ENCODE assay signal across 17 cellular contexts in the genomic region with DNA sequence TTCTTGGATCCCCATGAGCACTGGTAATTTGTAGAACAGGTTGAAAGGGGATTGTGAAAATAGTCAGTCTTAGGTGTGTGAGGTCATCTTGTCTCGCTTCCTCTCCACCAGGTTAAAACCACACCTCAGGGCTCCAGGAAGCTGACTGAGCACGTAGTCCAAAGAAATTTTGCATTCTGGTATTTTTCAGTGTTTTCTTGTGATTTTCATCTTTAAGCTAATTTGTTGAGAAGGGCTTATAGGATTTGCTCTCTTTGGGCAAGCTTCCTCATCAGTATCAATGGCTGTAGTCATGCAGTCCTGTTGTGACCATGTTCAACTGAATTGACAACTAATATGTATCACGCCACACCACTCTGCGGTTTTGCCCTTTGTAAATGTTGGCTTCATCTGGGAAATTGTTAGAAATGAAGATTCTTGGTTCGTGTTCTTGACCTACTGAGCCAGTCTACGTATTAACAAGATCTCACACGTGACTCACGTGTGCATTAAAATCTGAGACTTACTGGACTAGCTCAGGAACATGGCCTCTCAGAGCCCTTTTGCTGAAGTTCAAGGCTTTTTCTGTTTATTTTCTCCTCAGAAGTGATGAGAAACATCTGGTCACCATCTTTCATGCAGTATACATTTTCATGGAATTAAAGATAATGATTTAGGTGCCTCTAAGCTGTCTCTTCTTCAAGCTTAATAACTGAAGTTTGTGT. TPM values are rescaled to one million over a fixed set of nuclear protein-coding genes. Genes with fewer than 3 reads are reported as not detected.
DNase-seq lines count a peak whose midpoint lies in the region; ATAC-seq, FAIRE-seq and TF ChIP-seq lines count a peak whose summit lies in the region.
"Had no signal": no experiment of that assay in that cellular context is flagged by ENCODE, and none has a peak within 500 bp of the region (broad histone marks: within the 10 kb centered on the region; RNA-seq: fewer than 3 reads in every experiment).

No MANE protein-coding gene starts in this region.

- intact Hi-C loops in HepG2 (cut with micrococcal nuclease; ENCODE audit: unreplicated experiment) (no loop called here), right lobe of liver (cut with DNase I) (no loop called here), ovary (cut with DNase I) (no loop called here)

- TF ChIP-seq EP300 in HepG2 (IDR thresholded peaks at IDR 0.05; ENCODE audit: low read depth in 2 of 2, low read length in 2 of 2) (no peak), HepG2 (CRISPR knock-in tag; IDR thresholded peaks at IDR 0.05; ENCODE audit: borderline replicate concordance) (no peak), ovary (IDR thresholded peaks at IDR 0.05) (no peak)

- no peak for TF ChIP-seq RAD21 in HepG2 (CRISPR knock-in tag; IDR thresholded peaks at IDR 0.05)

- peaks cover 20% of the 10 kb centered on the region for H3F3A ChIP-seq in MM.1S (ENCODE audit: insufficient read depth, low read length)

- TF ChIP-seq POLR2A in HepG2 (IDR thresholded peaks at IDR 0.05; ENCODE audit: insufficient read depth in 1 of 2, low read depth in 2 of 2, low read length in 2 of 2) (no peak), right lobe of liver (IDR thresholded peaks at IDR 0.05) (no peak), ovary (IDR thresholded peaks at IDR 0.05) (no peak)

- no peak overlapping the region for H3K4me3 Mint-ChIP-seq in activated CD4-positive, alpha-beta memory T cell treated with anti-CD3 and anti-CD28 coated beads, Interleukin-2, amount 10 ng/mL, durations not matched to agents 7 days and 5 days
- H3K4me3 Mint-ChIP-seq: activated B cell treated with CpG ODN at 0.5 μM for 24 hours; activated T-helper 17 cell treated with anti-CD3 and anti-CD28 coated beads, Interleukin-2, amount 50 U/mL, for 72 hours; brain had no signal

- in situ Hi-C loops in HepG2 (cut with HindIII; ENCODE audit: extremely low pct_ligation_motif_present, low pct_unique_long_range_greater_than_20kb): no loop called here

- no TSS peak for BruUV-seq in HepG2 (replicated peaks; lab: Mats Ljungman, UMichigan)

- no peaks in the 10 kb centered on the region for H3K27me3 ChIP-seq in HepG2 (ENCODE audit: control insufficient read depth in 1 of 2, insufficient read depth in 2 of 2, low read length in 2 of 2)
- H3K27me3 ChIP-seq in right lobe of liver: no peaks in the 10 kb centered on the region
- no peaks in the 10 kb centered on the region for H3K27me3 ChIP-seq in MM.1S (replicated peaks; ENCODE audit: insufficient read depth, low read length)
- H3K27me3 ChIP-seq in ovary: no peaks in the 10 kb centered on the region
- H3K27me3 ChIP-seq: SJSA1 had no signal

- peak; percentile 36; the same call in 2 of the 3 replicates for ATAC-seq in HepG2
- ATAC-seq in right lobe of liver: no peak
- ATAC-seq in HG02870 (IDR thresholded peaks at IDR 0.05; ENCODE audit: unreplicated experiment): peak; percentile 79
- ATAC-seq: activated T-helper 17 cell treated with anti-CD3 and anti-CD28 coated beads, Interleukin-2, amount 50 U/mL, for 72 hours had no signal

- WGBS in HepG2 (ENCODE audit: low lambda C conversion rate): 94% methylated on average over 8 of the region's 8 CpGs
- WGBS in right lobe of liver (ENCODE audit: insufficient coverage, low coverage, low lambda C conversion rate, missing lambda C conversion rate): 75% methylated on average over 7 of the region's 8 CpGs
- 49 to 56% (median 52%) methylated on average over 8 of the region's 8 CpGs for WGBS in ovary, 3 donors

- H3K4me2 ChIP-seq in HepG2 (ENCODE audit: low read depth, low read length) (no peak overlapping the region), MM.1S (ENCODE audit: low read depth, low read length) (peak overlapping the region; percentile 64)

- H3K27me3 Mint-ChIP-seq in activated CD4-positive, alpha-beta memory T cell treated with anti-CD3 and anti-CD28 coated beads, Interleukin-2, amount 10 ng/mL, durations not matched to agents 7 days and 5 days: peaks cover 9% of the 10 kb centered on the region
- H3K27me3 Mint-ChIP-seq: activated B cell treated with CpG ODN at 0.5 μM for 24 hours, brain had no signal

- CTCF ChIA-PET in HepG2 (lab: Yijun Ruan, JAX; ENCODE audit: low intra/inter-chr PET ratio, low total read pairs): no interaction called here
- CTCF ChIA-PET in activated CD4-positive, alpha-beta memory T cell treated with anti-CD3 and anti-CD28 coated beads, Interleukin-2, amount 10 ng/mL, durations not matched to agents 7 days and 5 days (lab: Charles Lee): no interaction called here

- H3K4me1 ChIP-seq in HepG2 (ENCODE audit: insufficient read depth, low read length) (peaks cover 69% of the 10 kb centered on the region), right lobe of liver (no peaks in the 10 kb centered on the region), MM.1S (ENCODE audit: low read length) (peaks cover 29% of the 10 kb centered on the region), ovary (ENCODE audit: insufficient read depth) (peaks cover 17% of the 10 kb centered on the region)

- FAIRE-seq in HepG2 (lab: Jason Lieb, UNC): no peak
- FAIRE-seq: islet of Langerhans had no signal

- H3K9me2 ChIP-seq in MM.1S (replicated peaks; ENCODE audit: insufficient read depth, low read length): no peaks in the 10 kb centered on the region

- H3K9ac ChIP-seq in HepG2 (ENCODE audit: insufficient read depth, low read depth, low read length) (no peak overlapping the region), MM.1S (ENCODE audit: low read length) (peak overlapping the region; percentile 47)

- no peak overlapping the region for H3K27ac ChIP-seq in HepG2 (ENCODE audit: extremely low read length, insufficient read depth, low read length)
- no peak overlapping the region for H3K27ac ChIP-seq in right lobe of liver
- H3K27ac ChIP-seq in MM.1S (ENCODE audit: low read length): peak overlapping the region; percentile 89
- peak overlapping the region in 1 of 2 donors; percentile 22 for H3K27ac ChIP-seq in ovary
- H3K27ac ChIP-seq: 22Rv1, epithelial cell of prostate, SJSA1 had no signal

- H3K4me3 ChIP-seq in HepG2 (replicated peaks in 1 of 3; ENCODE audit: insufficient read depth in 1 of 3, low read depth in 2 of 3, low read length in 3 of 3) (no peak overlapping the region), right lobe of liver (no peak overlapping the region), MM.1S (ENCODE audit: low read length) (peak overlapping the region; percentile 42), ovary (no peak overlapping the region)
- H3K4me3 ChIP-seq: SJSA1 had no signal

- no peak for TF ChIP-seq CTCF in HepG2 (CRISPR knock-in tag; IDR thresholded peaks at IDR 0.05)
- no peak for TF ChIP-seq CTCF in right lobe of liver (IDR thresholded peaks at IDR 0.05)
- no peak for TF ChIP-seq CTCF in MM.1S (IDR thresholded peaks at IDR 0.05; ENCODE audit: low read length)
- TF ChIP-seq CTCF in ovary (IDR thresholded peaks at IDR 0.05): no peak

- H4K20me1 ChIP-seq in HepG2 (ENCODE audit: insufficient read depth, low read length) (peaks cover 43% of the 10 kb centered on the region; the same call in 1 of the 2 replicates), MM.1S (ENCODE audit: insufficient read depth, low read length) (no peaks in the 10 kb centered on the region)

- no peaks in the 10 kb centered on the region for H3K36me3 Mint-ChIP-seq in activated CD4-positive, alpha-beta memory T cell treated with anti-CD3 and anti-CD28 coated beads, Interleukin-2, amount 10 ng/mL, durations not matched to agents 7 days and 5 days (ENCODE audit: low read depth)

- H3K9me3 ChIP-seq in HepG2 (ENCODE audit: low read length) (no peaks in the 10 kb centered on the region), right lobe of liver (no peaks in the 10 kb centered on the region), MM.1S (replicated peaks; ENCODE audit: insufficient read depth, low read length) (no peaks in the 10 kb centered on the region), ovary (no peaks in the 10 kb centered on the region)
- H3K9me3 ChIP-seq: SJSA1 had no signal

- POLR2A ChIA-PET in HepG2 (lab: Yijun Ruan, JAX): no interaction called here
- POLR2A ChIA-PET in activated CD4-positive, alpha-beta memory T cell treated with anti-CD3 and anti-CD28 coated beads, Interleukin-2, amount 10 ng/mL, durations not matched to agents 7 days and 5 days (lab: Charles Lee): no interaction called here

- no peaks in the 10 kb centered on the region for H3K9me3 Mint-ChIP-seq in activated CD4-positive, alpha-beta memory T cell treated with anti-CD3 and anti-CD28 coated beads, Interleukin-2, amount 10 ng/mL, durations not matched to agents 7 days and 5 days
- H3K9me3 Mint-ChIP-seq: activated B cell treated with CpG ODN at 0.5 μM for 24 hours; activated T-helper 17 cell treated with anti-CD3 and anti-CD28 coated beads, Interleukin-2, amount 50 U/mL, for 72 hours had no signal

- H2AFZ ChIP-seq in HepG2 (ENCODE audit: low read length) (no peak overlapping the region), MM.1S (ENCODE audit: low read length) (peak overlapping the region; percentile 65)

- H3K36me3 ChIP-seq in HepG2 (replicated peaks in 1 of 2; ENCODE audit: control insufficient read depth in 1 of 2, insufficient read depth in 2 of 2, low read length in 2 of 2): no peaks in the 10 kb centered on the region; a peak in 1 of 5 replicates
- no peaks in the 10 kb centered on the region for H3K36me3 ChIP-seq in right lobe of liver
- H3K36me3 ChIP-seq in MM.1S (replicated peaks; ENCODE audit: insufficient read depth, low read length): no peaks in the 10 kb centered on the region
- no peaks in the 10 kb centered on the region for H3K36me3 ChIP-seq in ovary
- H3K36me3 ChIP-seq: SJSA1 had no signal

- H3K4me1 Mint-ChIP-seq in activated CD4-positive, alpha-beta memory T cell treated with anti-CD3 and anti-CD28 coated beads, Interleukin-2, amount 10 ng/mL, durations not matched to agents 7 days and 5 days: peaks cover 1% of the 10 kb centered on the region
- H3K4me1 Mint-ChIP-seq: activated B cell treated with CpG ODN at 0.5 μM for 24 hours; activated T-helper 17 cell treated with anti-CD3 and anti-CD28 coated beads, Interleukin-2, amount 50 U/mL, for 72 hours had no signal

- no peak for DNase-seq in HepG2 (ENCODE audit: low spot score)
- DNase-seq in right lobe of liver: no peak
- peak; percentile 86 for DNase-seq in MM.1S
- no peak for DNase-seq in NCI-H2196 treated with DMSO at 0.1 percent for 48 hours (lab: John Stamatoyannopoulos, UW; ENCODE audit: unreplicated experiment)
- no peak for DNase-seq in activated CD4-positive, alpha-beta memory T cell treated with anti-CD3 and anti-CD28 coated beads, Interleukin-2, amount 10 ng/mL, durations not matched to agents 7 days and 5 days
- no peak for DNase-seq in ovary
- no peak for DNase-seq in NCI-H1092 treated with DMSO at 0.1 percent for 48 hours (lab: John Stamatoyannopoulos, UW)
- DNase-seq: activated B cell treated with CpG ODN at 0.5 μM for 24 hours, Calu3, NCI-H226 had no signal

- peaks cover 97% of the 10 kb centered on the region for H3K79me2 ChIP-seq in HepG2 (ENCODE audit: insufficient read depth, low read length)
- H3K79me2 ChIP-seq in MM.1S (ENCODE audit: low read length): peaks cover 8% of the 10 kb centered on the region; the same call in 1 of the 2 replicates

- H3K27ac Mint-ChIP-seq in activated CD4-positive, alpha-beta memory T cell treated with anti-CD3 and anti-CD28 coated beads, Interleukin-2, amount 10 ng/mL, durations not matched to agents 7 days and 5 days: no peak overlapping the region
- H3K27ac Mint-ChIP-seq: activated B cell treated with CpG ODN at 0.5 μM for 24 hours; activated T-helper 17 cell treated with anti-CD3 and anti-CD28 coated beads, Interleukin-2, amount 50 U/mL, for 72 hours; brain had no signal

RNA-seq across cellular contexts. Expression of gene FMNL2, which starts 32.7 kb away (rescaled TPM):
- 63.2 and 66.5 TPM in 2 replicates for total RNA-seq in HepG2 (2016; rRNA removed; fragmentation: Illumina TruSeq; extraction: Trizol)
- total RNA-seq in HepG2 (2016; cell fraction: cytosol; rRNA removed; fragmentation: Illumina TruSeq; extraction: Trizol; ENCODE audit: low read depth): 6.8 and 8.5 TPM in 2 replicates
- 60.0 and 65.7 TPM in 2 replicates for total RNA-seq in HepG2 (2016; cell fraction: insoluble cytoplasmic fraction; rRNA removed; fragmentation: Illumina TruSeq; extraction: Trizol)
- total RNA-seq in HepG2 (2016; cell fraction: membrane; rRNA removed; fragmentation: Illumina TruSeq; extraction: Trizol): 25.0 and 25.7 TPM in 2 replicates
- 76.2 and 83.3 TPM in 2 replicates for total RNA-seq in HepG2 (2016; cell fraction: nucleus; rRNA removed; fragmentation: Illumina TruSeq; extraction: Trizol)
- 62.5 and 67.7 TPM in 2 replicates for polyA plus RNA-seq in HepG2 (2011; rRNA removed)
- 20.3 and 32.4 TPM in 2 replicates for polyA plus RNA-seq in HepG2 (2011; cell fraction: cytosol; rRNA removed)
- 78.2 and 99.5 TPM in 2 replicates for polyA plus RNA-seq in HepG2 (2011; cell fraction: nucleus; rRNA removed)
- 73.3 and 86.5 TPM in 2 replicates for polyA plus RNA-seq in HepG2 (2012)
- polyA plus RNA-seq in HepG2 (2016; cell fraction: cytosol; fragmentation: Illumina TruSeq; extraction: Trizol; ENCODE audit: low read depth): 1.7 and 2.1 TPM in 2 replicates
- 66.8 and 70.0 TPM in 2 replicates for polyA plus RNA-seq in HepG2 (2016; cell fraction: insoluble cytoplasmic fraction; fragmentation: Illumina TruSeq; extraction: Trizol; ENCODE audit: low read depth)
- polyA plus RNA-seq in HepG2 (2016; cell fraction: membrane; fragmentation: Illumina TruSeq; extraction: Trizol; ENCODE audit: low read depth): 9.7 and 11.9 TPM in 2 replicates
- polyA plus RNA-seq in HepG2 (2016; cell fraction: nucleus; fragmentation: Illumina TruSeq; extraction: Trizol; ENCODE audit: insufficient read depth, low read depth): 139 and 144 TPM in 2 replicates
- polyA minus RNA-seq in HepG2 (2011; rRNA and poly(A)+ RNA removed; ENCODE audit: low replicate concordance): 4.2 and 30.7 TPM in 2 replicates
- polyA minus RNA-seq in HepG2 (2011; cell fraction: cytosol; rRNA and poly(A)+ RNA removed): 43.7 and 45.2 TPM in 2 replicates
- polyA minus RNA-seq in HepG2 (2011; cell fraction: nucleus; rRNA and poly(A)+ RNA removed): 160 and 184 TPM in 2 replicates
- total RNA-seq in right lobe of liver: 10 to 100 TPM in 2 of 6 experiments, 1 to 10 TPM in 4; 3.5 to 12.1 (median 7.1) TPM
- 1 to 10 TPM; 1.0 to 1.1 TPM for total RNA-seq in activated CD4-positive, alpha-beta memory T cell treated with anti-CD3 and anti-CD28 coated beads, Interleukin-2, amount 10 ng/mL, durations not matched to agents 7 days and 5 days
- total RNA-seq in ovary: 10 to 100 TPM; 30.3 to 89.1 (median 53.6) TPM
- 10 to 100 TPM; 37.9 to 42.0 TPM for polyA plus RNA-seq in ovary

Comparison
In these comparisons a context has a peak if more than half of its experiments do, and no peak if none do; other contexts are left out.
1. ATAC-seq: peak in HepG2 (single experiment) and HG02870 (single experiment); none in right lobe of liver (0 of 4).